17 cellular contexts compared by ENCODE assay signal in the genomic region with DNA sequence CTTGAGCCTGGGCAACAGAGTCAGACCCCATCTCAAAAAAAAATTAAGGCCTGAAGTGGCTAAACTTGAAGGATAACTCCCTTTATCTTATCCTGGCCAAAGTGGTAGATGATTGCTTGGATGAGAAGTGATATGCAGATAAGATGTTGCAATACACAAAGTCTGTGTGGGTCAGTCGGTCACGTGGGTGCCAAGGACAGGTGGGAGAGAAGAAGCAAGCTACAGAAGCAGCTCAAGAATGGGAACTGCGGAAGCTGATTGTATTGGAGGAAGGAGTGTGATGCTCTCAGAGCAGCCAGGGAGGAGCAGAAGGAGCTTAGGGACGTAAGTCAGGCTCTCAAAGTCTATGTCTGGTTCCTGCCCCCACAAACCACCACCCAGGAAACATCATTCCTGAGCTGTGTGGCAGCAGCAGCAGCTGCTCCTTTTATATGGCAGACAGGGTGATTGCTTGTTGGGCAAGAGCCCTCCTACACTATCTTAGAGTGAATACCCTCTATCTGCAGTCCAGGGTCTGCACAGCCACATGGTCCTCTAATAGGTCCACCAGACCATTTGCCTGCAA. TPM values are rescaled to one million over a fixed set of nuclear protein-coding genes. Genes with fewer than 3 reads are reported as not detected.
A peak's percentile ranks its signal among the peaks of the same experiment; 100 is the strongest.
DNase-seq lines count a peak whose midpoint lies in the region; ATAC-seq, FAIRE-seq and TF ChIP-seq lines count a peak whose summit lies in the region.
"Had no signal": no experiment of that assay in that cellular context is flagged by ENCODE, and none has a peak within 500 bp of the region (broad histone marks: within the 10 kb centered on the region; RNA-seq: fewer than 3 reads in every experiment).

No MANE protein-coding gene starts in this region.

- H3K27me3 Mint-ChIP-seq in HFFc6 (ENCODE audit: insufficient read depth), result peaks cover 14% of the 10 kb centered on the region

- no peak overlapping the region for H3K56ac ChIP-seq in mesendoderm (ENCODE audit: low read length)

- no peak for DNase-seq in GM12891 (ENCODE audit: insufficient read length, low spot score)
- DNase-seq in HFFc6, result no peak
- DNase-seq in amniotic epithelial cell (ENCODE audit: low read depth), result peak; percentile 66
- peak; percentile 34 for DNase-seq in mesendoderm
- no peak for DNase-seq in GM19239 (ENCODE audit: insufficient read length, low spot score)
- no peak for DNase-seq in NCI-H748 (lab: John Stamatoyannopoulos, UW; ENCODE audit: unreplicated experiment)
- DNase-seq: ACHN, AML-193, H7, NCI-H1436, NCI-H2029, NCI-H510A treated with DMSO at 0.1 percent for 48 hours had no signal

- no peak overlapping the region for H3K23ac ChIP-seq in mesendoderm (ENCODE audit: low read length)

- no peaks in the 10 kb centered on the region for H3K9me3 Mint-ChIP-seq in HFFc6
- H3K9me3 Mint-ChIP-seq: CD14-positive monocyte had no signal

- H3K79me2 ChIP-seq in mesendoderm (ENCODE audit: control insufficient read depth, insufficient read depth, low read length), result peaks cover 4% of the 10 kb centered on the region

- no peak overlapping the region for H2BK5ac ChIP-seq in mesendoderm (ENCODE audit: low read length)

- H3K36me3 Mint-ChIP-seq in HFFc6 (ENCODE audit: low read depth), result peaks cover 81% of the 10 kb centered on the region

- no peaks in the 10 kb centered on the region for H3K4me1 ChIP-seq in mesendoderm (ENCODE audit: control insufficient read depth, low read depth, low read length)

- no peak overlapping the region for H2BK15ac ChIP-seq in mesendoderm (replicated peaks; ENCODE audit: low read depth)

- no CpG with 5 or more reads among the region's 4 CpGs for WGBS in mesendoderm (ENCODE audit: extremely low coverage, insufficient coverage, low lambda C conversion rate)

- no peak overlapping the region for H3K9ac ChIP-seq in mesendoderm (ENCODE audit: low read length)

- no peaks in the 10 kb centered on the region for H3K27me3 ChIP-seq in mesendoderm (ENCODE audit: insufficient read depth, low read length, poor library complexity)

- H3K4me2 ChIP-seq in mesendoderm (ENCODE audit: low read length), result no peak overlapping the region

- H2BK120ac ChIP-seq in mesendoderm (ENCODE audit: low read depth, low read length), result no peak overlapping the region

- H3K27ac ChIP-seq in mesendoderm (ENCODE audit: low read depth, low read length), result no peak overlapping the region
- H3K27ac ChIP-seq: HL-60 had no signal

- H3K18ac ChIP-seq in mesendoderm (ENCODE audit: low read length), result no peak overlapping the region

- H3K4me3 Mint-ChIP-seq in HFFc6, result no peak overlapping the region
- H3K4me3 Mint-ChIP-seq: CD14-positive monocyte had no signal

- peaks cover 4% of the 10 kb centered on the region for H3K79me1 ChIP-seq in mesendoderm (ENCODE audit: low read length)

- no peak for TF ChIP-seq CTCF in HFFc6 (IDR thresholded peaks at IDR 0.05)

- no peak overlapping the region for H3K4me3 ChIP-seq in mesendoderm (ENCODE audit: low read length)

- peaks cover 23% of the 10 kb centered on the region for H3K36me3 ChIP-seq in mesendoderm (ENCODE audit: control insufficient read depth, insufficient read depth, low read length)

- peaks cover 31% of the 10 kb centered on the region for H3K4me1 Mint-ChIP-seq in HFFc6 (ENCODE audit: low read depth)

- H4K5ac ChIP-seq in mesendoderm (ENCODE audit: low read length), result no peak overlapping the region

- no peak overlapping the region for H4K8ac ChIP-seq in mesendoderm (ENCODE audit: low read depth, low read length)

- no peak overlapping the region for H3K4ac ChIP-seq in mesendoderm (ENCODE audit: low read depth, low read length)

- FAIRE-seq in GM12891 (lab: Jason Lieb, UNC), result peak; percentile 33
- FAIRE-seq in GM19239 (lab: Jason Lieb, UNC), result no peak
- FAIRE-seq: HTR-8/SVneo had no signal

- TF ChIP-seq POLR2A in GM12891 (IDR thresholded peaks at IDR 0.05; ENCODE audit: low read depth, low read length), result no peak

- H2AK5ac ChIP-seq in mesendoderm (ENCODE audit: low read length), result no peak overlapping the region

- peak overlapping the region; percentile 42 for H3K27ac Mint-ChIP-seq in HFFc6

- ATAC-seq in HG03097 (IDR thresholded peaks at IDR 0.05; ENCODE audit: low FRiP score, unreplicated experiment), result no peak
- ATAC-seq: Panc1 had no signal

TF ChIP-seq in GM12891, 5 proteins besides CTCF, POLR2A, EP300 and RAD21:
- TF ChIP-seq TAF1 (IDR thresholded peaks at IDR 0.05; ENCODE audit: low read depth, low read length) (no peak), POLR2AphosphoS5 (IDR thresholded peaks at IDR 0.05; ENCODE audit: low read depth, low read length) (no peak), PAX5 (IDR thresholded peaks at IDR 0.05; ENCODE audit: insufficient read depth, low read length, severe bottlenecking) (no peak), SPI1 (IDR thresholded peaks at IDR 0.05; ENCODE audit: low read depth, low read length) (no peak), POU2F2 (IDR thresholded peaks at IDR 0.05; ENCODE audit: low read depth, low read length) (no peak)

RNA-seq across cellular contexts. Expression of a gene that starts 54.5 kb away (rescaled TPM):
- polyA plus RNA-seq in GM12891 (2012; ENCODE audit: low read depth, missing spikeins), result 60.1 TPM
- total RNA-seq in HFFc6 (2021; fragmentation: NEBNext Ultra II Directional; extraction: Animal tissue kit (Norgen Biotek cat#: 25700)), result 100 to 1,000 TPM; 254 to 286 (median 267) TPM
- polyA plus RNA-seq in mesendoderm (2013, experiment 1 of 2), result 127 TPM
- 126 TPM for polyA plus RNA-seq in mesendoderm (2013, experiment 2 of 2)

Comparison
In these comparisons a context has a peak if more than half of its experiments do, and no peak if none do; other contexts are left out.
1. DNase-seq: peak in amniotic epithelial cell (single experiment) and mesendoderm (single experiment); none in GM12891 (single experiment), HFFc6 (single experiment), GM19239 (single experiment) and NCI-H748 (single experiment).